8 cellular contexts compared by ENCODE assay signal in genomic region chr3:126982522-126983175, GRCh38. TPM values are rescaled to one million over a fixed set of nuclear protein-coding genes. Genes with fewer than 3 reads are reported as not detected.
A peak's percentile ranks its signal among the peaks of the same experiment; 100 is the strongest.
DNase-seq lines count a peak whose midpoint lies in the region; ATAC-seq and TF ChIP-seq lines count a peak whose summit lies in the region.

Gene PLXNA1, plus strand, starts transcription at chr3:126983115. Its CDS starts 5,479 bp downstream, at chr3:126988594.

- peak within 1 kb of the TSS; percentile 95 for H3K4me2 ChIP-seq in KMS-11

- WGBS in gastroesophageal sphincter (ENCODE audit: low coverage in 1 of 2), 2 donors = no CpG with 5 or more reads among the region's 88 CpGs
- under 1% methylated on average over 15 of the region's 88 CpGs for WGBS in suprapubic skin

- H3K27me3 ChIP-seq in KMS-11 (ENCODE audit: insufficient read depth, low read depth) (no peaks in the 10 kb centered on the region), gastroesophageal sphincter (peaks cover 18% of the 10 kb centered on the region), suprapubic skin (no peaks in the 10 kb centered on the region)

- TF ChIP-seq POLR2A in gastroesophageal sphincter (IDR thresholded peaks at IDR 0.05) (no peak), suprapubic skin (IDR thresholded peaks at IDR 0.05) (no peak)

- H3K36me3 ChIP-seq in KMS-11 (ENCODE audit: insufficient read depth) (no peaks in the 10 kb centered on the region), gastroesophageal sphincter (no peaks in the 10 kb centered on the region), suprapubic skin (no peaks in the 10 kb centered on the region)

- peak; percentile 89 for TF ChIP-seq CTCF in KMS-11 (conservative IDR thresholded peaks at IDR 0.05; ENCODE audit: low read depth, low read length)
- peak in 3 of 4 experiments; percentile 84 to 93 (median 85) for TF ChIP-seq CTCF in gastroesophageal sphincter (IDR thresholded peaks at IDR 0.05)
- TF ChIP-seq CTCF in suprapubic skin (IDR thresholded peaks at IDR 0.05) = peak; percentile 62 to 94

- H2AFZ ChIP-seq in KMS-11 (ENCODE audit: low read depth) = peak within 1 kb of the TSS; percentile 95

- TF ChIP-seq EP300 in gastroesophageal sphincter (IDR thresholded peaks at IDR 0.05) (no peak), suprapubic skin (IDR thresholded peaks at IDR 0.05) (no peak)

- ATAC-seq in GM21737 (IDR thresholded peaks at IDR 0.05; ENCODE audit: unreplicated experiment) = peak; percentile 66
- peak; percentile 89 for ATAC-seq in gastroesophageal sphincter

- H3K4me1 ChIP-seq in KMS-11 (ENCODE audit: low read depth, poor library complexity, severe bottlenecking) (peaks cover 7% of the 10 kb centered on the region), gastroesophageal sphincter (peaks cover 0 to 52% (median 29%) of the 10 kb centered on the region in 3 donors), suprapubic skin (peaks cover 48% of the 10 kb centered on the region)

- H3K9ac ChIP-seq in KMS-11 = peak within 1 kb of the TSS; percentile 88

- peak within 1 kb of the TSS; percentile 72 for H3K27ac ChIP-seq in KMS-11
- peak within 1 kb of the TSS; percentile 48 to 90 (median 80) for H3K27ac ChIP-seq in gastroesophageal sphincter
- peak within 1 kb of the TSS; percentile 49 for H3K27ac ChIP-seq in suprapubic skin

- peaks cover 35% of the 10 kb centered on the region; the same call in 1 of the 2 replicates for H3K79me2 ChIP-seq in KMS-11 (ENCODE audit: insufficient read depth, low read depth)

- H3K4me3 ChIP-seq in KMS-11 (IDR thresholded peaks at IDR 0.05; ENCODE audit: insufficient read depth, low read depth, low read length) (peak within 1 kb of the TSS; percentile 68), gastroesophageal sphincter (peak within 1 kb of the TSS; percentile 77 to 91), suprapubic skin (peak within 1 kb of the TSS; percentile 76)

- DNase-seq in ELR (ENCODE audit: low read depth) = peak; percentile 80
- peak; percentile 30 for DNase-seq in SHP77 treated with DMSO at 0.1 percent for 48 hours (lab: John Stamatoyannopoulos, UW)
- DNase-seq in activated gamma-delta T cell treated with Interleukin-2 at 50 U/mL for 16 hours = peak; percentile 80
- peak; percentile 69 for DNase-seq in occipital lobe (lab: John Stamatoyannopoulos, UW)
- DNase-seq in suprapubic skin (ENCODE audit: low spot score in 2 of 2) = peak in 1 of 2 donors; percentile 88

- H4K20me1 ChIP-seq in KMS-11 (ENCODE audit: insufficient read depth) = no peaks in the 10 kb centered on the region

- H3K9me3 ChIP-seq in gastroesophageal sphincter = no peaks in the 10 kb centered on the region
- no peaks in the 10 kb centered on the region for H3K9me3 ChIP-seq in suprapubic skin

RNA-seq across cellular contexts. Expression of gene PLXNA1, which starts in this region (rescaled TPM):
- 10 to 100 TPM; 20.1 to 86.7 (median 31.9) TPM for total RNA-seq in gastroesophageal sphincter
- 47.7 TPM for total RNA-seq in occipital lobe
- 10 to 100 TPM; 48.4 to 77.9 (median 59.4) TPM for total RNA-seq in suprapubic skin
